8 cellular contexts compared by ENCODE assay signal in genomic region chr1:160046494-160047115, GRCh38. TPM values are rescaled to one million over a fixed set of nuclear protein-coding genes. Genes with fewer than 3 reads are reported as not detected.
A peak's percentile ranks its signal among the peaks of the same experiment; 100 is the strongest.
DNase-seq lines count a peak whose midpoint lies in the region; ATAC-seq and TF ChIP-seq lines count a peak whose summit lies in the region.

No MANE protein-coding gene starts in this region.

- peaks cover 0 to 21% (median 0%) of the 10 kb centered on the region in 4 donors for H3K4me1 ChIP-seq in Peyer's patch

- intact Hi-C loops in left cardiac atrium (cut with DNase I) (no loop called here), posterior vena cava (cut with DNase I) (no loop called here)

- ATAC-seq in HG03354 (IDR thresholded peaks at IDR 0.05; ENCODE audit: poor library complexity, severe bottlenecking, unreplicated experiment) (peak; percentile 80), left cardiac atrium (peak; percentile 85 to 90)

- H3K4me3 ChIP-seq in GM12875 (ENCODE audit: low read depth, low read length) = no peak overlapping the region
- H3K4me3 ChIP-seq in Peyer's patch = peak overlapping the region in 1 of 4 donors; percentile 4

- peak; percentile 49 for TF ChIP-seq CTCF in GM12875 (IDR thresholded peaks at IDR 0.05; ENCODE audit: borderline replicate concordance, insufficient read depth, low read depth, low read length)
- TF ChIP-seq CTCF in Peyer's patch (IDR thresholded peaks at IDR 0.05) = peak; percentile 36 to 71 (median 54)

- peak; percentile 74 for DNase-seq in AG08396 (ENCODE audit: low spot score)
- peak in 2 of 3 donors; percentile 54 to 61 for DNase-seq in Peyer's patch
- peak in 55 of 56 donors; percentile 28 to 95 (median 82) for DNase-seq in amygdala (lab: John Stamatoyannopoulos, UW)
- peak; percentile 50 for DNase-seq in left cardiac atrium
- DNase-seq in putamen (ENCODE audit: low spot score) = peak; percentile 96
- DNase-seq in posterior vena cava (ENCODE audit: low spot score) = no peak

- H3K27ac ChIP-seq in Peyer's patch = no peak overlapping the region

- no peak for TF ChIP-seq POLR2A in Peyer's patch (IDR thresholded peaks at IDR 0.05)

- H3K36me3 ChIP-seq in Peyer's patch = no peaks in the 10 kb centered on the region

- H3K9me3 ChIP-seq in Peyer's patch = no peaks in the 10 kb centered on the region

- H3K27me3 ChIP-seq in Peyer's patch = no peaks in the 10 kb centered on the region

RNA-seq across cellular contexts. Expression of gene PIGM, which starts 14.8 kb away (rescaled TPM):
- total RNA-seq in Peyer's patch (1 to 10 TPM in 3 of 4 donors, under 1 TPM in 1; under 0.01 to 6.7 (median 5.5) TPM), left cardiac atrium (1 to 10 TPM; 3.3 to 3.4 TPM), posterior vena cava (1 to 10 TPM; 5.5 to 6.3 TPM)

RNA-seq across cellular contexts. Expression of gene KCNJ10, which starts 23.4 kb away (rescaled TPM):
- total RNA-seq in Peyer's patch = not detected
- under 1 TPM; 0.05 to 0.15 TPM for total RNA-seq in left cardiac atrium
- under 1 TPM in 1 of 2 donors, not detected in 1; 0.19 TPM for total RNA-seq in posterior vena cava

RNA-seq across cellular contexts. Expression of gene KCNJ9, which starts 34.7 kb away (rescaled TPM):
- not detected for total RNA-seq in Peyer's patch
- under 1 TPM in 1 of 2 donors, not detected in 1; 0.06 TPM for total RNA-seq in left cardiac atrium
- total RNA-seq in posterior vena cava = not detected

RNA-seq across cellular contexts. Expression of gene IGSF8, which starts 51.8 kb away (rescaled TPM):
- total RNA-seq in Peyer's patch = 10 to 100 TPM; 20.6 to 65.3 (median 38.9) TPM
- 10 to 100 TPM; 18.8 to 22.1 TPM for total RNA-seq in left cardiac atrium
- total RNA-seq in posterior vena cava = 10 to 100 TPM; 16.0 to 17.4 TPM
